Comparison of ENCODE assay signal across 28 cellular contexts in genomic region chr1:222529916-222530315, GRCh38. TPM values are rescaled to one million over a fixed set of nuclear protein-coding genes. Genes with fewer than 3 reads are reported as not detected.
"Had no signal": no experiment of that assay in that cellular context is flagged by ENCODE, and none has a peak within 500 bp of the region (broad histone marks: within the 10 kb centered on the region; RNA-seq: fewer than 3 reads in every experiment).

No MANE protein-coding gene starts in this region.

- H3K9ac ChIP-seq: neural progenitor cell had no signal

- H3K4me3 ChIP-seq: dorsolateral prefrontal cortex, gastroesophageal sphincter, heart left ventricle, hepatocyte, left lung, neural progenitor cell, prostate gland, right atrium auricular region, sigmoid colon, skin epidermis, spleen, testis, tibial nerve, upper lobe of left lung had no signal

- ATAC-seq: foreskin keratinocyte; gastroesophageal sphincter; heart left ventricle; left lung; natural killer cell treated with Interleukin-12 subunit alpha and Interleukin-12 subunit beta and Interleukin-15 and Interleukin-18, amount 100 ng/mL, for 72 hours; stimulated activated memory B cell treated with anti-CD40 and anti-IgM and Interleukin-4, amounts not matched to agents 10 μg/mL and 1 μg/mL and 100 μg/mL, for 72 hours; stimulated activated naive CD8-positive, alpha-beta T cell treated with anti-CD3 and anti-CD28 coated beads, Interleukin-15, Interleukin-2, amounts not matched to agents 100 U/mL and 50 U/mL, for 24 hours had no signal

- H3K36me3 Mint-ChIP-seq: natural killer cell treated with Interleukin-12 subunit alpha and Interleukin-12 subunit beta and Interleukin-15 and Interleukin-18, amount 100 ng/mL, for 72 hours; neural progenitor cell had no signal

- H3K9me3 ChIP-seq: gastroesophageal sphincter, heart left ventricle, left lung, prostate gland, right atrium auricular region, sigmoid colon, spleen, testis, tibial nerve, upper lobe of left lung had no signal

- H3K27me3 ChIP-seq: foreskin keratinocyte, hepatocyte, left lung, neural progenitor cell, right atrium auricular region, testis, tibial nerve, upper lobe of left lung had no signal

- H3K4me2 ChIP-seq: hepatocyte, neural progenitor cell had no signal

- H3K4me1 Mint-ChIP-seq: neural progenitor cell; stimulated activated memory B cell treated with anti-CD40 and anti-IgM and Interleukin-4, amounts not matched to agents 10 μg/mL and 1 μg/mL and 100 μg/mL, for 72 hours had no signal

- H3K9me3 Mint-ChIP-seq: natural killer cell treated with Interleukin-12 subunit alpha and Interleukin-12 subunit beta and Interleukin-15 and Interleukin-18, amount 100 ng/mL, for 72 hours; neural progenitor cell had no signal

- DNase-seq: cerebellar nuclear complex; dorsolateral prefrontal cortex; effector CD4-positive, alpha-beta T cell; foreskin keratinocyte; heart left ventricle; kidney; left lung; sigmoid colon; spleen; stimulated activated CD4-positive, alpha-beta T cell treated with anti-CD3 and anti-CD28 coated beads, Interleukin-4, amount 100 ng/mL, for 4 hours; stimulated activated naive CD8-positive, alpha-beta T cell treated with anti-CD3 and anti-CD28 coated beads, Interleukin-15, Interleukin-2, amounts not matched to agents 100 U/mL and 50 U/mL, for 24 hours; substantia nigra; testis; upper lobe of left lung had no signal

- H3K27ac Mint-ChIP-seq: natural killer cell treated with Interleukin-12 subunit alpha and Interleukin-12 subunit beta and Interleukin-15 and Interleukin-18, amount 100 ng/mL, for 72 hours; neural progenitor cell; stimulated activated memory B cell treated with anti-CD40 and anti-IgM and Interleukin-4, amounts not matched to agents 10 μg/mL and 1 μg/mL and 100 μg/mL, for 72 hours had no signal

- H3K79me2 ChIP-seq: hepatocyte had no signal

- H3K4me3 Mint-ChIP-seq: natural killer cell treated with Interleukin-12 subunit alpha and Interleukin-12 subunit beta and Interleukin-15 and Interleukin-18, amount 100 ng/mL, for 72 hours; neural progenitor cell; stimulated activated memory B cell treated with anti-CD40 and anti-IgM and Interleukin-4, amounts not matched to agents 10 μg/mL and 1 μg/mL and 100 μg/mL, for 72 hours had no signal

- H3K4me1 ChIP-seq: foreskin keratinocyte, gastroesophageal sphincter, heart left ventricle, left lung, neural progenitor cell, prostate gland, right atrium auricular region, sigmoid colon, spleen, testis, tibial nerve, upper lobe of left lung had no signal

- H2AFZ ChIP-seq: hepatocyte, neural progenitor cell had no signal

- FAIRE-seq: kidney, urothelium cell line had no signal

- H3K36me3 ChIP-seq: gastroesophageal sphincter, heart left ventricle, left lung, neural progenitor cell, prostate gland, right atrium auricular region, sigmoid colon, spleen, tibial nerve, upper lobe of left lung had no signal

- H3K27ac ChIP-seq: dorsolateral prefrontal cortex, foreskin keratinocyte, gastroesophageal sphincter, heart left ventricle, hepatocyte, left lung, neural progenitor cell, prostate gland, right atrium auricular region, sigmoid colon, skin epidermis, spleen, testis, tibial nerve, upper lobe of left lung had no signal

RNA-seq across cellular contexts. Expression of gene HHIPL2, which starts 18.0 kb away (rescaled TPM):
- total RNA-seq: gastroesophageal sphincter, lower leg skin, mesenteric fat pad, mononuclear cell, osteocyte, sigmoid colon had no signal
